ENCODE assay signal across 6 cellular contexts in genomic region chr11:118998388-118998717, GRCh38. TPM values are rescaled to one million over a fixed set of nuclear protein-coding genes. Genes with fewer than 3 reads are reported as not detected.
DNase-seq lines count a peak whose midpoint lies in the region; ATAC-seq and TF ChIP-seq lines count a peak whose summit lies in the region.

No MANE protein-coding gene starts in this region.

- H3K4me3 Mint-ChIP-seq in activated CD8-positive, alpha-beta T cell treated with anti-CD3 and anti-CD28 coated beads for 36 hours, result peak overlapping the region; percentile 97

- ATAC-seq in HG02840 (IDR thresholded peaks at IDR 0.05; ENCODE audit: low FRiP score, unreplicated experiment) (peak; percentile 19), lung (ENCODE audit: insufficient read depth, low FRiP score) (peak; percentile 6), HG02610 (IDR thresholded peaks at IDR 0.05; ENCODE audit: unreplicated experiment) (no peak)
- peak; percentile 5 for ATAC-seq in activated CD8-positive, alpha-beta T cell treated with anti-CD3 and anti-CD28 coated beads for 36 hours

- 1 to 6% methylated on average over 18 to 19 of the region's 19 CpGs for WGBS in lung, 2 donors

- peaks cover 0 to 5% of the 10 kb centered on the region in 2 donors for H3K4me1 ChIP-seq in lung (ENCODE audit: control insufficient read depth in 2 of 2, insufficient read depth in 2 of 2, low read length in 2 of 2)

- no peak for TF ChIP-seq CTCF in activated CD8-positive, alpha-beta T cell treated with anti-CD3 and anti-CD28 coated beads for 36 hours (IDR thresholded peaks at IDR 0.05)
- no peak for TF ChIP-seq CTCF in lung (IDR thresholded peaks at IDR 0.05; ENCODE audit: control extremely low read depth, extremely low read depth)

- H3K27ac ChIP-seq in lung (ENCODE audit: low read depth in 1 of 2, low read length in 1 of 2), result peak overlapping the region; percentile 69 to 95

- H3K36me3 Mint-ChIP-seq in activated CD8-positive, alpha-beta T cell treated with anti-CD3 and anti-CD28 coated beads for 36 hours (ENCODE audit: low read depth), result peaks cover 52% of the 10 kb centered on the region

- POLR2A ChIA-PET in activated CD8-positive, alpha-beta T cell treated with anti-CD3 and anti-CD28 coated beads for 36 hours (lab: Charles Lee), result interaction anchor here (1.1 to 5.1 kb wide), 14 partner anchors 12 to 208 kb away, joined by 3 to 106 read pairs (median 6); partner anchors contain the start of genes DDX6, HMBS, RPS25 and SLC37A4

- intact Hi-C loops in activated CD8-positive, alpha-beta T cell treated with anti-CD3 and anti-CD28 coated beads for 36 hours (cut with micrococcal nuclease), result no loop called here

- CTCF ChIA-PET in activated CD8-positive, alpha-beta T cell treated with anti-CD3 and anti-CD28 coated beads for 36 hours (lab: Charles Lee), result interaction anchor here (1.2 kb wide), 1 partner anchor 69 kb away, joined by 3 read pairs; no protein-coding TSS in a partner anchor

- no peaks in the 10 kb centered on the region for H3K9me3 ChIP-seq in lung (ENCODE audit: control insufficient read depth in 2 of 2, insufficient read depth in 1 of 2, low read length in 1 of 2)

- H3K27ac Mint-ChIP-seq in activated CD8-positive, alpha-beta T cell treated with anti-CD3 and anti-CD28 coated beads for 36 hours, result peak overlapping the region; percentile 99

- peak overlapping the region; percentile 94 for H3K4me3 ChIP-seq in lung

- no peak for DNase-seq in activated CD8-positive, alpha-beta T cell treated with anti-CD3 and anti-CD28 coated beads for 36 hours
- DNase-seq in lung (ENCODE audit: low spot score) (no peak), SKM-1 (lab: John Stamatoyannopoulos, UW; ENCODE audit: unreplicated experiment) (no peak), MV-4-11 (lab: John Stamatoyannopoulos, UW) (no peak)

- no peaks in the 10 kb centered on the region for H3K27me3 ChIP-seq in lung (ENCODE audit: control insufficient read depth, insufficient read depth)

- H3K36me3 ChIP-seq in lung (ENCODE audit: control insufficient read depth in 2 of 2, insufficient read depth in 2 of 2, low read length in 2 of 2), result peaks cover 11 to 14% of the 10 kb centered on the region in 2 donors

- peaks cover 31% of the 10 kb centered on the region for H3K4me1 Mint-ChIP-seq in activated CD8-positive, alpha-beta T cell treated with anti-CD3 and anti-CD28 coated beads for 36 hours (ENCODE audit: low read depth)

- H3K27me3 Mint-ChIP-seq in activated CD8-positive, alpha-beta T cell treated with anti-CD3 and anti-CD28 coated beads for 36 hours, result no peaks in the 10 kb centered on the region

- no peaks in the 10 kb centered on the region for H3K9me3 Mint-ChIP-seq in activated CD8-positive, alpha-beta T cell treated with anti-CD3 and anti-CD28 coated beads for 36 hours

RNA-seq across cellular contexts. Expression of gene CENATAC, which starts 0.4 kb away (rescaled TPM):
- 10 to 100 TPM; 22.0 to 24.1 TPM for total RNA-seq in activated CD8-positive, alpha-beta T cell treated with anti-CD3 and anti-CD28 coated beads for 36 hours
- 10 to 100 TPM; 47.1 to 59.9 TPM for total RNA-seq in lung
- 10 to 100 TPM; 12.3 to 97.5 TPM for polyA plus RNA-seq in lung

RNA-seq across cellular contexts. Expression of gene RPS25, which starts 19.8 kb away (rescaled TPM):
- 1,000 to 10,000 TPM; 1,901 to 1,911 TPM for total RNA-seq in activated CD8-positive, alpha-beta T cell treated with anti-CD3 and anti-CD28 coated beads for 36 hours
- 100 to 1,000 TPM; 483 to 780 TPM for total RNA-seq in lung
- 1,000 to 10,000 TPM; 1,136 to 2,643 TPM for polyA plus RNA-seq in lung

RNA-seq across cellular contexts. Expression of gene TRAPPC4, which starts 20.2 kb away (rescaled TPM):
- total RNA-seq in activated CD8-positive, alpha-beta T cell treated with anti-CD3 and anti-CD28 coated beads for 36 hours, result 10 to 100 TPM; 69.5 to 71.4 TPM
- 10 to 100 TPM; 45.8 to 71.4 TPM for total RNA-seq in lung
- 10 to 100 TPM; 43.0 to 63.1 TPM for polyA plus RNA-seq in lung

RNA-seq across cellular contexts. Expression of gene FOXR1, which starts 26.8 kb away (rescaled TPM):
- not detected for total RNA-seq in activated CD8-positive, alpha-beta T cell treated with anti-CD3 and anti-CD28 coated beads for 36 hours
- not detected for total RNA-seq in lung
- not detected for polyA plus RNA-seq in lung

RNA-seq across cellular contexts. Expression of gene SLC37A4, which starts 32.3 kb away (rescaled TPM):
- total RNA-seq in activated CD8-positive, alpha-beta T cell treated with anti-CD3 and anti-CD28 coated beads for 36 hours, result 10 to 100 TPM; 32.4 to 35.2 TPM
- 10 to 100 TPM in 1 of 2 donors, 1 to 10 TPM in 1; 8.2 to 16.2 TPM for total RNA-seq in lung
- polyA plus RNA-seq in lung, result 10 to 100 TPM; 13.5 to 13.6 TPM
